In the genomic region with DNA sequence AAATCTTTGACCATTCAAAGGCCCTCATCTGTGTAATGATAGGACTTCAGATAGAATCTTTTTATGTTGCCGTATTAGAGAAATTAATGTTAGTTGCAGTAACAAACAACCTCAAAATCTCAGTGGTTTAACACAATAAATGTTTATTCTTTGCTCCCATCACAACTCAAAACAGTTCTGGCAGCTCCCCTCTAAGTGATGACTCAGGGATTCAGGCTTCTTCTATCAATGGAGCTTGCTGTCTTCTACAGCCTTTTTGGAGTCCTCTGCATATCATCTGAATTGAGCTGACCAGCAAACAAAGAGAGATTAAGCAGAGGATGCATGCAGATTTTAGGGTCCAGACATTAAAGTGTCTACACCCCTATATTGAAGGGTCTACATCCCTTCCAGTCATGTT, we compare ENCODE assay signal across 1 cellular context.
TF ChIP-seq lines count a peak whose summit lies in the region.

No MANE protein-coding gene starts in this region.

TF ChIP-seq in GM23338, 12 proteins besides CTCF, POLR2A, EP300 and RAD21 (continued from another document):
- TF ChIP-seq, protein P1, sequence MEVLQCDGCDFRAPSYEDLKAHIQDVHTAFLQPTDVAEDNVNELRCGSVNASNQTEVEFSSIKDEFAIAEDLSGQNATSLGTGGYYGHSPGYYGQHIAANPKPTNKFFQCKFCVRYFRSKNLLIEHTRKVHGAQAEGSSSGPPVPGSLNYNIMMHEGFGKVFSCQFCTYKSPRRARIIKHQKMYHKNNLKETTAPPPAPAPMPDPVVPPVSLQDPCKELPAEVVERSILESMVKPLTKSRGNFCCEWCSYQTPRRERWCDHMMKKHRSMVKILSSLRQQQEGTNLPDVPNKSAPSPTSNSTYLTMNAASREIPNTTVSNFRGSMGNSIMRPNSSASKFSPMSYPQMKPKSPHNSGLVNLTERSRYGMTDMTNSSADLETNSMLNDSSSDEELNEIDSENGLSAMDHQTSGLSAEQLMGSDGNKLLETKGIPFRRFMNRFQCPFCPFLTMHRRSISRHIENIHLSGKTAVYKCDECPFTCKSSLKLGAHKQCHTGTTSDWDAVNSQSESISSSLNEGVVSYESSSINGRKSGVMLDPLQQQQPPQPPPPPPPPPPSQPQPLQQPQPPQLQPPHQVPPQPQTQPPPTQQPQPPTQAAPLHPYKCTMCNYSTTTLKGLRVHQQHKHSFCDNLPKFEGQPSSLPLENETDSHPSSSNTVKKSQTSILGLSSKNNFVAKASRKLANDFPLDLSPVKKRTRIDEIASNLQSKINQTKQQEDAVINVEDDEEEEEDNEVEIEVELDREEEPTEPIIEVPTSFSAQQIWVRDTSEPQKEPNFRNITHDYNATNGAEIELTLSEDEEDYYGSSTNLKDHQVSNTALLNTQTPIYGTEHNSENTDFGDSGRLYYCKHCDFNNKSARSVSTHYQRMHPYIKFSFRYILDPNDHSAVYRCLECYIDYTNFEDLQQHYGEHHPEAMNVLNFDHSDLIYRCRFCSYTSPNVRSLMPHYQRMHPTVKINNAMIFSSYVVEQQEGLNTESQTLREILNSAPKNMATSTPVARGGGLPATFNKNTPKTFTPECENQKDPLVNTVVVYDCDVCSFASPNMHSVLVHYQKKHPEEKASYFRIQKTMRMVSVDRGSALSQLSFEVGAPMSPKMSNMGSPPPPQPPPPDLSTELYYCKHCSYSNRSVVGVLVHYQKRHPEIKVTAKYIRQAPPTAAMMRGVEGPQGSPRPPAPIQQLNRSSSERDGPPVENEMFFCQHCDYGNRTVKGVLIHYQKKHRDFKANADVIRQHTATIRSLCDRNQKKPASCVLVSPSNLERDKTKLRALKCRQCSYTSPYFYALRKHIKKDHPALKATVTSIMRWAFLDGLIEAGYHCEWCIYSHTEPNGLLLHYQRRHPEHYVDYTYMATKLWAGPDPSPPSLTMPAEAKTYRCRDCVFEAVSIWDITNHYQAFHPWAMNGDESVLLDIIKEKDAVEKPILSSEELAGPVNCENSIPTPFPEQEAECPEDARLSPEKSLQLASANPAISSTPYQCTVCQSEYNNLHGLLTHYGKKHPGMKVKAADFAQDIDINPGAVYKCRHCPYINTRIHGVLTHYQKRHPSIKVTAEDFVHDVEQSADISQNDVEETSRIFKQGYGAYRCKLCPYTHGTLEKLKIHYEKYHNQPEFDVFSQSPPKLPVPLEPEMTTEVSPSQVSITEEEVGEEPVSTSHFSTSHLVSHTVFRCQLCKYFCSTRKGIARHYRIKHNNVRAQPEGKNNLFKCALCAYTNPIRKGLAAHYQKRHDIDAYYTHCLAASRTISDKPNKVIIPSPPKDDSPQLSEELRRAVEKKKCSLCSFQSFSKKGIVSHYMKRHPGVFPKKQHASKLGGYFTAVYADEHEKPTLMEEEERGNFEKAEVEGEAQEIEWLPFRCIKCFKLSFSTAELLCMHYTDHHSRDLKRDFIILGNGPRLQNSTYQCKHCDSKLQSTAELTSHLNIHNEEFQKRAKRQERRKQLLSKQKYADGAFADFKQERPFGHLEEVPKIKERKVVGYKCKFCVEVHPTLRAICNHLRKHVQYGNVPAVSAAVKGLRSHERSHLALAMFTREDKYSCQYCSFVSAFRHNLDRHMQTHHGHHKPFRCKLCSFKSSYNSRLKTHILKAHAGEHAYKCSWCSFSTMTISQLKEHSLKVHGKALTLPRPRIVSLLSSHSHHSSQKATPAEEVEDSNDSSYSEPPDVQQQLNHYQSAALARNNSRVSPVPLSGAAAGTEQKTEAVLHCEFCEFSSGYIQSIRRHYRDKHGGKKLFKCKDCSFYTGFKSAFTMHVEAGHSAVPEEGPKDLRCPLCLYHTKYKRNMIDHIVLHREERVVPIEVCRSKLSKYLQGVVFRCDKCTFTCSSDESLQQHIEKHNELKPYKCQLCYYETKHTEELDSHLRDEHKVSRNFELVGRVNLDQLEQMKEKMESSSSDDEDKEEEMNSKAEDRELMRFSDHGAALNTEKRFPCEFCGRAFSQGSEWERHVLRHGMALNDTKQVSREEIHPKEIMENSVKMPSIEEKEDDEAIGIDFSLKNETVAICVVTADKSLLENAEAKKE (CRISPR knock-in tag; IDR thresholded peaks at IDR 0.05) = no peak
- TF ChIP-seq, protein P2, sequence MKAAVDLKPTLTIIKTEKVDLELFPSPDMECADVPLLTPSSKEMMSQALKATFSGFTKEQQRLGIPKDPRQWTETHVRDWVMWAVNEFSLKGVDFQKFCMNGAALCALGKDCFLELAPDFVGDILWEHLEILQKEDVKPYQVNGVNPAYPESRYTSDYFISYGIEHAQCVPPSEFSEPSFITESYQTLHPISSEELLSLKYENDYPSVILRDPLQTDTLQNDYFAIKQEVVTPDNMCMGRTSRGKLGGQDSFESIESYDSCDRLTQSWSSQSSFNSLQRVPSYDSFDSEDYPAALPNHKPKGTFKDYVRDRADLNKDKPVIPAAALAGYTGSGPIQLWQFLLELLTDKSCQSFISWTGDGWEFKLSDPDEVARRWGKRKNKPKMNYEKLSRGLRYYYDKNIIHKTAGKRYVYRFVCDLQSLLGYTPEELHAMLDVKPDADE (IDR thresholded peaks at IDR 0.05) = no peak
- TF ChIP-seq POLR2AphosphoS5 (IDR thresholded peaks at IDR 0.05; ENCODE audit: low read depth) = no peak
